18 cellular contexts compared by ENCODE assay signal in the genomic region with DNA sequence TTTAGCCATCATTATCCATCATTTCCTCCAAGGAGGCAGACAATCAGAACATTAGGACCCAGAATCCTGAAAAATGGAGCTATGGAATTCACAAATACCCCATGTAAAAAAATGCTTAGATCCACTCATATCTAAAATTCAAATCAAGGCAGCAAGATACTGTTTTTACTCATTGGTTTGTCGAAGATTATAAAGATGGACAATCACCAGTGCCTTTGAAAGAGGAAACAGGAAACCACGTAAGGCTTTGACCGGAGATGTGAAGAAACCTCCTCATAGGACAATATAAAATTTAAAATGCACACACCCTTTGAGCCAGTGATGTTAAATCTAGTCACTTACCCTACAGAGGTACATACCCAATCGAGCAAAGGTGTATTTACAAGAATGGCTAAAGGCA.
DNase-seq lines count a peak whose midpoint lies in the region; ATAC-seq and TF ChIP-seq lines count a peak whose summit lies in the region.
"Had no signal": no experiment of that assay in that cellular context is flagged by ENCODE, and none has a peak within 500 bp of the region (broad histone marks: within the 10 kb centered on the region; RNA-seq: fewer than 3 reads in every experiment).

No MANE protein-coding gene starts in this region.

- H4K20me1 ChIP-seq in Karpas-422 (ENCODE audit: insufficient read depth, low read depth, low read length), result peaks cover 13% of the 10 kb centered on the region; the same call in 1 of the 2 replicates

- no peaks in the 10 kb centered on the region for H3K9me2 ChIP-seq in Karpas-422 (replicated peaks; ENCODE audit: insufficient read depth, low read length)

- TF ChIP-seq CTCF in NB4 (IDR thresholded peaks at IDR 0.05; ENCODE audit: low read depth, low read length) (no peak), stomach (IDR thresholded peaks at IDR 0.05) (no peak)

- peaks cover 14 to 63% (median 35%) of the 10 kb centered on the region in 4 donors for H3K4me1 ChIP-seq in stomach
- no peaks in the 10 kb centered on the region for H3K4me1 ChIP-seq in Karpas-422 (ENCODE audit: low read length)
- H3K4me1 ChIP-seq: neural progenitor cell had no signal

- no peak overlapping the region for H3K9ac ChIP-seq in Karpas-422 (ENCODE audit: low read length)
- H3K9ac ChIP-seq: neural progenitor cell had no signal

- intact Hi-C loops in stomach (cut with DNase I; ENCODE audit: low total_unique reads), result no loop called here

- peak overlapping the region; percentile 64 for H3K27ac Mint-ChIP-seq in activated T-cell treated with anti-CD3 and anti-CD28 coated beads, Interleukin-2, amount 50 U/mL, for 72 hours
- peak overlapping the region; percentile 91 for H3K27ac Mint-ChIP-seq in central memory CD8-positive, alpha-beta T cell (ENCODE audit: low read depth)
- H3K27ac Mint-ChIP-seq: neural progenitor cell had no signal

- H3K9me3 ChIP-seq in stomach, result no peaks in the 10 kb centered on the region
- H3K9me3 ChIP-seq in Karpas-422 (ENCODE audit: low read length), result no peaks in the 10 kb centered on the region
- H3K9me3 ChIP-seq: lower lobe of right lung, suprapubic skin had no signal

- TF ChIP-seq EP300 in stomach (IDR thresholded peaks at IDR 0.05), result no peak

- H3K36me3 Mint-ChIP-seq in activated T-cell treated with anti-CD3 and anti-CD28 coated beads, Interleukin-2, amount 50 U/mL, for 72 hours (ENCODE audit: insufficient read depth in 2 of 2), result no peaks in the 10 kb centered on the region
- peaks cover 7% of the 10 kb centered on the region for H3K36me3 Mint-ChIP-seq in central memory CD8-positive, alpha-beta T cell (ENCODE audit: insufficient read depth)
- H3K36me3 Mint-ChIP-seq: neural progenitor cell had no signal

- H2AFZ ChIP-seq in Karpas-422 (ENCODE audit: low read length), result no peak overlapping the region
- H2AFZ ChIP-seq: neural progenitor cell had no signal

- H3K27ac ChIP-seq in stomach (peak overlapping the region in 3 of 5 donors; percentile 43 to 65 (median 45)), Karpas-422 (ENCODE audit: low read length) (no peak overlapping the region)
- H3K27ac ChIP-seq: brain microvascular endothelial cell, foreskin keratinocyte, lower lobe of right lung, neural progenitor cell, suprapubic skin had no signal

- TF ChIP-seq POLR2A in NB4 (IDR thresholded peaks at IDR 0.05; ENCODE audit: extremely low read depth, insufficient read length), result no peak
- no peak for TF ChIP-seq POLR2A in stomach (IDR thresholded peaks at IDR 0.05)

- H3K4me3 Mint-ChIP-seq in activated T-cell treated with anti-CD3 and anti-CD28 coated beads, Interleukin-2, amount 50 U/mL, for 72 hours, result peak overlapping the region; percentile 12 to 68
- peak overlapping the region; percentile 27 for H3K4me3 Mint-ChIP-seq in central memory CD8-positive, alpha-beta T cell
- H3K4me3 Mint-ChIP-seq: neural progenitor cell had no signal

- peaks cover 60% of the 10 kb centered on the region for H3K4me1 Mint-ChIP-seq in activated T-cell treated with anti-CD3 and anti-CD28 coated beads, Interleukin-2, amount 50 U/mL, for 72 hours (ENCODE audit: low read depth)
- peaks cover 46% of the 10 kb centered on the region for H3K4me1 Mint-ChIP-seq in central memory CD8-positive, alpha-beta T cell
- H3K4me1 Mint-ChIP-seq: neural progenitor cell had no signal

- H3K4me3 ChIP-seq in NB4 (ENCODE audit: low read depth, low read length) (peak overlapping the region; percentile 59), stomach (no peak overlapping the region), Karpas-422 (ENCODE audit: low read length) (no peak overlapping the region)
- H3K4me3 ChIP-seq: lower lobe of right lung, neural progenitor cell, skin epidermis, suprapubic skin had no signal

- no peaks in the 10 kb centered on the region for H3K9me3 Mint-ChIP-seq in activated T-cell treated with anti-CD3 and anti-CD28 coated beads, Interleukin-2, amount 50 U/mL, for 72 hours
- H3K9me3 Mint-ChIP-seq in central memory CD8-positive, alpha-beta T cell, result no peaks in the 10 kb centered on the region
- H3K9me3 Mint-ChIP-seq: neural progenitor cell had no signal

- no peaks in the 10 kb centered on the region for H3K79me2 ChIP-seq in Karpas-422 (ENCODE audit: low read length)

- no peaks in the 10 kb centered on the region for H3K27me3 Mint-ChIP-seq in activated T-cell treated with anti-CD3 and anti-CD28 coated beads, Interleukin-2, amount 50 U/mL, for 72 hours (ENCODE audit: low read depth)
- H3K27me3 Mint-ChIP-seq in central memory CD8-positive, alpha-beta T cell, result no peaks in the 10 kb centered on the region

- no peak for ATAC-seq in activated T-cell treated with anti-CD3 and anti-CD28 coated beads, Interleukin-2, amount 50 U/mL, for 72 hours (replicated peaks in 1 of 2)
- ATAC-seq in central memory CD8-positive, alpha-beta T cell (replicated peaks; ENCODE audit: extremely low read depth, poor library complexity, severe bottlenecking), result no peak
- ATAC-seq in GM19023 (IDR thresholded peaks at IDR 0.05; ENCODE audit: unreplicated experiment), result no peak
- no peak for ATAC-seq in GM18519 (IDR thresholded peaks at IDR 0.05; ENCODE audit: low FRiP score, unreplicated experiment)
- ATAC-seq: lower lobe of right lung had no signal

- H3K27me3 ChIP-seq in stomach, result no peaks in the 10 kb centered on the region
- no peaks in the 10 kb centered on the region for H3K27me3 ChIP-seq in Karpas-422 (ENCODE audit: low read length)
- H3K27me3 ChIP-seq: brain microvascular endothelial cell, foreskin keratinocyte, neural progenitor cell, suprapubic skin had no signal

- H3K4me2 ChIP-seq in Karpas-422 (ENCODE audit: low read depth, low read length, poor library complexity, severe bottlenecking), result no peak overlapping the region
- H3K4me2 ChIP-seq: neural progenitor cell had no signal

- no peak for DNase-seq in activated T-cell treated with anti-CD3 and anti-CD28 coated beads, Interleukin-2, amount 50 U/mL, for 72 hours
- DNase-seq in activated T-cell treated with anti-CD3 and anti-CD28 coated beads, Interleukin-2, amount 50 U/mL, for 48 hours, result no peak
- DNase-seq in NB4 (ENCODE audit: low read depth) (peak; percentile 60), stomach (no peak), Karpas-422 (no peak)
- no peak for DNase-seq in central memory CD8-positive, alpha-beta T cell (ENCODE audit: low spot score in 2 of 2)
- DNase-seq: activated CD4-positive, CD25-positive, alpha-beta regulatory T cell treated with anti-CD3 and anti-CD28 coated beads, Interleukin-2, amount 50 U/mL, for 72 hours; activated effector memory CD4-positive, alpha-beta T cell treated with Interleukin-2 at 50 U/mL for 16 hours; brain microvascular endothelial cell; effector CD8-positive, alpha-beta T cell; lower lobe of right lung; NCI-H1048 had no signal

- WGBS in stomach, 5 donors, result 63 to 84% (median 76%) methylated on average over 4 of the region's 4 CpGs

- no peaks in the 10 kb centered on the region for H3K36me3 ChIP-seq in stomach
- no peaks in the 10 kb centered on the region for H3K36me3 ChIP-seq in Karpas-422 (ENCODE audit: insufficient read depth, low read length)
- H3K36me3 ChIP-seq: brain microvascular endothelial cell, lower lobe of right lung, neural progenitor cell, suprapubic skin had no signal
